Comparison of ENCODE assay signal across 8 cellular contexts in genomic region chr6:44062771-44063560, GRCh38.
DNase-seq lines count a peak whose midpoint lies in the region; ATAC-seq, FAIRE-seq and TF ChIP-seq lines count a peak whose summit lies in the region.

No MANE protein-coding gene starts in this region.

- FAIRE-seq in D721Med (lab: Jason Lieb, UNC), result no peak

- no peak overlapping the region for H3K27ac Mint-ChIP-seq in endodermal cell
- no peak overlapping the region for H3K27ac Mint-ChIP-seq in osteocyte (ENCODE audit: unreplicated experiment)

- TF ChIP-seq CTCF in D721Med (IDR thresholded peaks at IDR 0.05; ENCODE audit: insufficient read depth, missing control alignments) (peak; percentile 8), OCI-LY3 (IDR thresholded peaks at IDR 0.05; ENCODE audit: low read depth, low read length) (peak; percentile 61), endodermal cell (conservative IDR thresholded peaks at IDR 0.05) (peak; percentile 90), osteocyte (IDR thresholded peaks at IDR 0.05) (peak; percentile 46)

- no peaks in the 10 kb centered on the region for H3K79me2 ChIP-seq in OCI-LY3 (ENCODE audit: low read length)

- H3K9me3 Mint-ChIP-seq in endodermal cell (peaks cover 11% of the 10 kb centered on the region), osteocyte (ENCODE audit: unreplicated experiment) (no peaks in the 10 kb centered on the region)

- no peaks in the 10 kb centered on the region for H3K36me3 ChIP-seq in OCI-LY3 (replicated peaks; ENCODE audit: low read depth, low read length)
- no peaks in the 10 kb centered on the region for H3K36me3 ChIP-seq in endodermal cell (ENCODE audit: control insufficient read depth, insufficient read depth, low read length)

- no peak overlapping the region for H3K4me3 Mint-ChIP-seq in endodermal cell
- H3K4me3 Mint-ChIP-seq in osteocyte (ENCODE audit: unreplicated experiment), result no peak overlapping the region

- H3K27me3 ChIP-seq in OCI-LY3 (ENCODE audit: low read depth, low read length) (no peaks in the 10 kb centered on the region), endodermal cell (ENCODE audit: control insufficient read depth, insufficient read depth, low read length, poor library complexity, severe bottlenecking) (no peaks in the 10 kb centered on the region)

- WGBS in endodermal cell (ENCODE audit: insufficient coverage in 1 of 2, insufficient read length in 1 of 2), 2 experiments, result 94 to 95% methylated on average over 11 to 20 of the region's 20 CpGs

- H3K4me1 Mint-ChIP-seq in endodermal cell, result peaks cover 20% of the 10 kb centered on the region
- H3K4me1 Mint-ChIP-seq in osteocyte (ENCODE audit: unreplicated experiment), result peaks cover 53% of the 10 kb centered on the region

- H3K4me1 ChIP-seq in OCI-LY3 (ENCODE audit: low read length) (peaks cover 40% of the 10 kb centered on the region), endodermal cell (ENCODE audit: control insufficient read depth, insufficient read depth, low read length) (peaks cover 14% of the 10 kb centered on the region)

- H4K20me1 ChIP-seq in OCI-LY3 (ENCODE audit: insufficient read depth, low read length), result no peaks in the 10 kb centered on the region

- H3K4me3 ChIP-seq in OCI-LY3 (ENCODE audit: low read length), result no peak overlapping the region
- H3K4me3 ChIP-seq in endodermal cell (ENCODE audit: low read length), result no peak overlapping the region

- no peak overlapping the region for H3K27ac ChIP-seq in OCI-LY3 (ENCODE audit: low read length)
- no peak overlapping the region for H3K27ac ChIP-seq in endodermal cell (ENCODE audit: low read depth, low read length)

- ATAC-seq in GM18861 (IDR thresholded peaks at IDR 0.05; ENCODE audit: unreplicated experiment) (no peak), GM18870 (IDR thresholded peaks at IDR 0.05; ENCODE audit: unreplicated experiment) (no peak), HG03097 (IDR thresholded peaks at IDR 0.05; ENCODE audit: low FRiP score, unreplicated experiment) (no peak)

- H2AFZ ChIP-seq in OCI-LY3 (ENCODE audit: low read depth, low read length), result no peak overlapping the region

- no peak overlapping the region for H3K4me2 ChIP-seq in OCI-LY3 (ENCODE audit: low read length)

- H3K27me3 Mint-ChIP-seq in endodermal cell (ENCODE audit: insufficient read depth), result peaks cover 1% of the 10 kb centered on the region
- H3K27me3 Mint-ChIP-seq in osteocyte (ENCODE audit: unreplicated experiment), result no peaks in the 10 kb centered on the region

- H3K36me3 Mint-ChIP-seq in endodermal cell (ENCODE audit: low read depth) (no peaks in the 10 kb centered on the region), osteocyte (ENCODE audit: unreplicated experiment) (peaks cover 4% of the 10 kb centered on the region)

- H3K9me3 ChIP-seq in OCI-LY3 (ENCODE audit: insufficient read depth, low read length), result no peaks in the 10 kb centered on the region
- peaks cover 8% of the 10 kb centered on the region for H3K9me3 ChIP-seq in endodermal cell (ENCODE audit: control insufficient read depth, low read length)

- DNase-seq in D721Med (ENCODE audit: insufficient read length, low spot score) (no peak), endodermal cell (peak; percentile 95), osteocyte (ENCODE audit: extremely low spot score, unreplicated experiment) (no peak), NCI-H748 (lab: John Stamatoyannopoulos, UW; ENCODE audit: unreplicated experiment) (no peak)

- H3K9ac ChIP-seq in OCI-LY3 (ENCODE audit: low read length) (no peak overlapping the region), endodermal cell (ENCODE audit: extremely low read depth, low read length, poor library complexity, severe bottlenecking) (no peak overlapping the region)

Comparison
In these comparisons a context has a peak if more than half of its experiments do, and no peak if none do; other contexts are left out.
1. CTCF ChIP-seq: peak in every context shown above with its lines; median percentile 90 in endodermal cell; 61 in OCI-LY3; 46 in osteocyte; 8 in D721Med.